8 cellular contexts compared by ENCODE assay signal in genomic region chr19:36378625-36379509, GRCh38. TPM values are rescaled to one million over a fixed set of nuclear protein-coding genes. Genes with fewer than 3 reads are reported as not detected.
DNase-seq lines count a peak whose midpoint lies in the region; ATAC-seq, FAIRE-seq and TF ChIP-seq lines count a peak whose summit lies in the region.

TSS of gene ZFP14 (minus strand) at chr19:36379201. CDS start at chr19:36367892, 11,309 bp downstream.

- peak; percentile 70 to 86 for TF ChIP-seq POLR2A in HepG2 (IDR thresholded peaks at IDR 0.05; ENCODE audit: insufficient read depth in 1 of 2, low read depth in 2 of 2, low read length in 2 of 2)

- H3K4me2 ChIP-seq in HepG2 (ENCODE audit: low read depth, low read length) = peak within 1 kb of the TSS; percentile 69

- peak within 1 kb of the TSS; percentile 77 for H3K9ac ChIP-seq in HepG2 (ENCODE audit: insufficient read depth, low read depth, low read length)

- no peaks in the 10 kb centered on the region for H3K9me3 ChIP-seq in HepG2 (ENCODE audit: low read length)

- DNase-seq in BJ (ENCODE audit: low read depth) = peak; percentile 49
- peak; percentile 97 for DNase-seq in GM19240 (ENCODE audit: insufficient read length, low spot score)
- peak; percentile 97 to 98 for DNase-seq in NCI-H526 (lab: John Stamatoyannopoulos, UW)
- peak; percentile 89 to 94 for DNase-seq in activated CD4-positive, alpha-beta T cell treated with anti-CD3 and anti-CD28 coated beads, Interleukin-2, amount 50 U/mL, for 24 hours (ENCODE audit: low read depth in 1 of 2, low spot score in 1 of 2)
- peak; percentile 96 for DNase-seq in dermis blood vessel endothelial cell
- DNase-seq in HepG2 (ENCODE audit: low spot score) = peak; percentile 91
- DNase-seq in stimulated activated CD4-positive, alpha-beta T cell treated with anti-CD3 and anti-CD28 coated beads, Interleukin-2, amount 100 ng/mL, for 48 hours = peak; percentile 85 to 86

- H3K79me2 ChIP-seq in HepG2 (ENCODE audit: insufficient read depth, low read length) = peaks cover 6% of the 10 kb centered on the region

- ATAC-seq in HG03457 (IDR thresholded peaks at IDR 0.05; ENCODE audit: unreplicated experiment) (peak; percentile 90), HepG2 (peak; percentile 95)

- H3K36me3 ChIP-seq in BJ (ENCODE audit: control insufficient read depth, insufficient read depth, low read length) (no peaks in the 10 kb centered on the region), HepG2 (replicated peaks in 1 of 2; ENCODE audit: control insufficient read depth in 1 of 2, insufficient read depth in 2 of 2, low read length in 2 of 2) (no peaks in the 10 kb centered on the region)

- H4K20me1 ChIP-seq in HepG2 (ENCODE audit: insufficient read depth, low read length) = no peaks in the 10 kb centered on the region

- 17% methylated on average over 27 of the region's 69 CpGs for WGBS in HepG2 (ENCODE audit: low lambda C conversion rate)

- H3K4me1 ChIP-seq in HepG2 (ENCODE audit: insufficient read depth, low read length) = peaks cover 20% of the 10 kb centered on the region

- peak; percentile 56 for FAIRE-seq in HepG2 (lab: Jason Lieb, UNC)

- POLR2A ChIA-PET in BJ (lab: Charles Lee) (no interaction called here), HepG2 (lab: Yijun Ruan, JAX) (interaction anchor here (0.6 to 2.9 kb wide), 9 partner anchors 18 to 1216 kb away, joined by 3 to 25 read pairs (median 5); partner anchors contain the start of genes ZFP82, ZNF146, ZNF260 and ZNF345)

- TF ChIP-seq CTCF in BJ (IDR thresholded peaks at IDR 0.05; ENCODE audit: insufficient read depth, low read depth, low read length) (peak; percentile 40), HepG2 (CRISPR knock-in tag; IDR thresholded peaks at IDR 0.05) (peak; percentile 40)

- BruUV-seq in HepG2 (replicated peaks; lab: Mats Ljungman, UMichigan) = TSS peak; percentile 83

- H3K27ac ChIP-seq in HepG2 (ENCODE audit: extremely low read length, insufficient read depth, low read length) = peak within 1 kb of the TSS; percentile 83

- intact Hi-C loops in HepG2 (cut with micrococcal nuclease; ENCODE audit: unreplicated experiment) = loop anchor here (2.0 kb wide), 1 partner anchor 110 kb away; the partner anchor contains the start of gene ZNF566

- peak within 1 kb of the TSS; percentile 28 for H2AFZ ChIP-seq in HepG2 (ENCODE audit: low read length)

- TF ChIP-seq RAD21 in HepG2 (CRISPR knock-in tag; IDR thresholded peaks at IDR 0.05) = peak; percentile 63

- CTCF ChIA-PET in BJ (lab: Yijun Ruan, JAX) (interaction anchor here (1.4 kb wide), 1 partner anchor 29 kb away, joined by 3 read pairs; no protein-coding TSS in a partner anchor), HepG2 (lab: Yijun Ruan, JAX; ENCODE audit: low intra/inter-chr PET ratio, low total read pairs) (no interaction called here)

- H3K27me3 ChIP-seq in BJ (ENCODE audit: control insufficient read depth, insufficient read depth, low read length) (no peaks in the 10 kb centered on the region), HepG2 (ENCODE audit: control insufficient read depth in 1 of 2, insufficient read depth in 2 of 2, low read length in 2 of 2) (no peaks in the 10 kb centered on the region; a peak in 1 of 5 replicates)

- in situ Hi-C loops in HepG2 (cut with HindIII; ENCODE audit: extremely low pct_ligation_motif_present, low pct_unique_long_range_greater_than_20kb) = no loop called here

- TF ChIP-seq EP300 in HepG2 (IDR thresholded peaks at IDR 0.05; ENCODE audit: low read depth in 2 of 2, low read length in 2 of 2) = 0 out of 4 replicates have a peak, but pooled peaks of 1 of the 2 experiments have one; percentile 10
- TF ChIP-seq EP300 in HepG2 (CRISPR knock-in tag; IDR thresholded peaks at IDR 0.05; ENCODE audit: borderline replicate concordance) = no peak

- H3K4me3 ChIP-seq in BJ (ENCODE audit: low read depth, low read length) (peak within 1 kb of the TSS; percentile 65), HepG2 (replicated peaks in 1 of 3; ENCODE audit: insufficient read depth in 1 of 3, low read depth in 2 of 3, low read length in 3 of 3) (peak within 1 kb of the TSS; percentile 68 to 85 (median 81))

TF ChIP-seq in HepG2, 621 proteins besides CTCF, POLR2A, EP300 and RAD21 (continues in another document):
- TF ChIP-seq GMEB1 (CRISPR knock-in tag; IDR thresholded peaks at IDR 0.05; ENCODE audit: borderline replicate concordance) (peak; percentile 83; the same call in 1 of the 2 replicates), KLF11 (CRISPR knock-in tag; IDR thresholded peaks at IDR 0.05) (0 out of 2 replicates have a peak, but pooled peaks have one; percentile 30), ZNF281 (CRISPR knock-in tag; IDR thresholded peaks at IDR 0.05; ENCODE audit: borderline replicate concordance) (no peak), UBTF (CRISPR knock-in tag; IDR thresholded peaks at IDR 0.05) (peak; percentile 86)

RNA-seq across cellular contexts. Expression of gene ZFP14, which starts in this region (rescaled TPM):
- 0.87 and 1.5 TPM in 2 replicates for polyA plus RNA-seq in BJ (2011; rRNA removed)
- polyA minus RNA-seq in BJ (2011; rRNA and poly(A)+ RNA removed) = 0.87 and 1.00 TPM in 2 replicates
- total RNA-seq in dermis blood vessel endothelial cell = 3.3 and 5.6 TPM in 2 replicates
- total RNA-seq in HepG2 (2016; rRNA removed; fragmentation: Illumina TruSeq; extraction: Trizol) = 5.0 and 5.7 TPM in 2 replicates
- total RNA-seq in HepG2 (2016; cell fraction: cytosol; rRNA removed; fragmentation: Illumina TruSeq; extraction: Trizol; ENCODE audit: low read depth) = 0.51 and 0.88 TPM in 2 replicates
- 4.5 and 6.5 TPM in 2 replicates for total RNA-seq in HepG2 (2016; cell fraction: insoluble cytoplasmic fraction; rRNA removed; fragmentation: Illumina TruSeq; extraction: Trizol)
- total RNA-seq in HepG2 (2016; cell fraction: membrane; rRNA removed; fragmentation: Illumina TruSeq; extraction: Trizol) = 1.7 and 3.0 TPM in 2 replicates
- 8.3 and 8.4 TPM in 2 replicates for total RNA-seq in HepG2 (2016; cell fraction: nucleus; rRNA removed; fragmentation: Illumina TruSeq; extraction: Trizol)
- polyA plus RNA-seq in HepG2 (2011; rRNA removed) = 1.9 and 2.0 TPM in 2 replicates
- 0.46 and 0.51 TPM in 2 replicates for polyA plus RNA-seq in HepG2 (2011; cell fraction: cytosol; rRNA removed)
- 1.9 and 2.5 TPM in 2 replicates for polyA plus RNA-seq in HepG2 (2011; cell fraction: nucleus; rRNA removed)
- polyA plus RNA-seq in HepG2 (2012) = 1.7 and 2.6 TPM in 2 replicates
- polyA plus RNA-seq in HepG2 (2016; cell fraction: cytosol; fragmentation: Illumina TruSeq; extraction: Trizol; ENCODE audit: low read depth) = 0.26 and 0.36 TPM in 2 replicates
- polyA plus RNA-seq in HepG2 (2016; cell fraction: insoluble cytoplasmic fraction; fragmentation: Illumina TruSeq; extraction: Trizol; ENCODE audit: low read depth) = 2.7 and 2.8 TPM in 2 replicates
- polyA plus RNA-seq in HepG2 (2016; cell fraction: membrane; fragmentation: Illumina TruSeq; extraction: Trizol; ENCODE audit: low read depth) = 0.64 TPM in 2 replicates
- 5.1 and 6.1 TPM in 2 replicates for polyA plus RNA-seq in HepG2 (2016; cell fraction: nucleus; fragmentation: Illumina TruSeq; extraction: Trizol; ENCODE audit: insufficient read depth, low read depth)
- polyA minus RNA-seq in HepG2 (2011; rRNA and poly(A)+ RNA removed; ENCODE audit: low replicate concordance) = 1.6 and 2.2 TPM in 2 replicates
- polyA minus RNA-seq in HepG2 (2011; cell fraction: cytosol; rRNA and poly(A)+ RNA removed) = 1.6 and 3.0 TPM in 2 replicates
- 9.7 and 9.8 TPM in 2 replicates for polyA minus RNA-seq in HepG2 (2011; cell fraction: nucleus; rRNA and poly(A)+ RNA removed)

Comparison
In these comparisons a context has a peak if more than half of its experiments do, and no peak if none do; other contexts are left out.
1. Peak in every context shown above with its lines: DNase-seq, ATAC-seq, H3K4me3 ChIP-seq and H3K27ac ChIP-seq.